In genomic region chr10:11602919-11603523, GRCh38 we compare ENCODE assay signal across 12 cellular contexts. TPM values are rescaled to one million over a fixed set of nuclear protein-coding genes. Genes with fewer than 3 reads are reported as not detected.
DNase-seq lines count a peak whose midpoint lies in the region; ATAC-seq and TF ChIP-seq lines count a peak whose summit lies in the region.
"Had no signal": no experiment of that assay in that cellular context is flagged by ENCODE, and none has a peak within 500 bp of the region (broad histone marks: within the 10 kb centered on the region; RNA-seq: fewer than 3 reads in every experiment).

No MANE protein-coding gene starts in this region.

- no peaks in the 10 kb centered on the region for H3K9me3 Mint-ChIP-seq in endothelial cell (ENCODE audit: unreplicated experiment)

- peaks cover 26% of the 10 kb centered on the region for H3K4me1 Mint-ChIP-seq in endothelial cell (ENCODE audit: unreplicated experiment)

- intact Hi-C loops in left ventricle myocardium superior (cut with micrococcal nuclease), result no loop called here

- peak overlapping the region; percentile 33 for H3K27ac Mint-ChIP-seq in endothelial cell (ENCODE audit: unreplicated experiment)

- H3K27ac ChIP-seq in brain microvascular endothelial cell, result no peak overlapping the region
- H3K27ac ChIP-seq: dorsolateral prefrontal cortex, HL-60, ovary had no signal

- H3K4me3 ChIP-seq in brain microvascular endothelial cell (ENCODE audit: low read depth, low read length), result no peak overlapping the region
- H3K4me3 ChIP-seq: dorsolateral prefrontal cortex, ovary had no signal

- TF ChIP-seq CTCF in GM20000 (IDR thresholded peaks at IDR 0.05; ENCODE audit: extremely low read depth, missing control alignments) (no peak), endothelial cell (IDR thresholded peaks at IDR 0.05; ENCODE audit: unreplicated experiment) (no peak), brain microvascular endothelial cell (IDR thresholded peaks at IDR 0.05; ENCODE audit: low read depth, low read length, missing control alignments) (no peak)

- DNase-seq in Caki2 (ENCODE audit: low read depth), result peak; percentile 35
- DNase-seq in GM20000 (ENCODE audit: low spot score), result peak; percentile 45
- peak; percentile 58 for DNase-seq in NCI-H1436 treated with DMSO at 0.1 percent for 48 hours (lab: John Stamatoyannopoulos, UW)
- DNase-seq in endothelial cell (ENCODE audit: low spot score), result no peak
- DNase-seq in Kasumi-1 (lab: John Stamatoyannopoulos, UW), result no peak
- no peak for DNase-seq in brain microvascular endothelial cell
- no peak for DNase-seq in left ventricle myocardium superior
- DNase-seq: activated CD4-positive, CD25-positive, alpha-beta regulatory T cell; dorsolateral prefrontal cortex; ovary had no signal

- H3K36me3 ChIP-seq in brain microvascular endothelial cell (replicated peaks), result no peaks in the 10 kb centered on the region
- H3K36me3 ChIP-seq: ovary had no signal

- ATAC-seq in GM19328 (IDR thresholded peaks at IDR 0.05; ENCODE audit: unreplicated experiment) (no peak), left ventricle myocardium superior (no peak)

- in situ Hi-C loops in Caki2 (cut with HindIII; ENCODE audit: low pct_unique_long_range_greater_than_20kb, low sequenced_read_pairs), result no loop called here
- in situ Hi-C loops in brain microvascular endothelial cell (cut with HindIII; ENCODE audit: low pct_ligation_motif_present, low sequenced_read_pairs), result no loop called here

- no peaks in the 10 kb centered on the region for H3K36me3 Mint-ChIP-seq in endothelial cell (ENCODE audit: low read depth, unreplicated experiment)

- no peaks in the 10 kb centered on the region for H3K27me3 Mint-ChIP-seq in endothelial cell (ENCODE audit: unreplicated experiment)

- H3K27me3 ChIP-seq in brain microvascular endothelial cell (replicated peaks), result no peaks in the 10 kb centered on the region
- H3K27me3 ChIP-seq: dorsolateral prefrontal cortex, ovary had no signal

- no peak overlapping the region for H3K4me3 Mint-ChIP-seq in endothelial cell (ENCODE audit: unreplicated experiment)

RNA-seq across cellular contexts. Expression of gene USP6NL, which starts 8.4 kb away (rescaled TPM):
- total RNA-seq in Caki2 (2014; rRNA removed; shearing (Covaris generic); ENCODE audit: low replicate concordance), result 5.2 and 8.2 TPM in 2 replicates
- total RNA-seq in endothelial cell (ENCODE audit: unreplicated experiment), result 33.0 TPM
- total RNA-seq in left ventricle myocardium superior, result 6.9 TPM

Comparison
In these comparisons a context has a peak if more than half of its experiments do, and no peak if none do; other contexts are left out.
1. DNase-seq: peak in Caki2 (single experiment), GM20000 (single experiment) and NCI-H1436 treated with DMSO at 0.1 percent for 48 hours (single experiment); none in endothelial cell (single experiment), Kasumi-1 (0 of 2), brain microvascular endothelial cell (single experiment) and left ventricle myocardium superior (single experiment).